In the genomic region with DNA sequence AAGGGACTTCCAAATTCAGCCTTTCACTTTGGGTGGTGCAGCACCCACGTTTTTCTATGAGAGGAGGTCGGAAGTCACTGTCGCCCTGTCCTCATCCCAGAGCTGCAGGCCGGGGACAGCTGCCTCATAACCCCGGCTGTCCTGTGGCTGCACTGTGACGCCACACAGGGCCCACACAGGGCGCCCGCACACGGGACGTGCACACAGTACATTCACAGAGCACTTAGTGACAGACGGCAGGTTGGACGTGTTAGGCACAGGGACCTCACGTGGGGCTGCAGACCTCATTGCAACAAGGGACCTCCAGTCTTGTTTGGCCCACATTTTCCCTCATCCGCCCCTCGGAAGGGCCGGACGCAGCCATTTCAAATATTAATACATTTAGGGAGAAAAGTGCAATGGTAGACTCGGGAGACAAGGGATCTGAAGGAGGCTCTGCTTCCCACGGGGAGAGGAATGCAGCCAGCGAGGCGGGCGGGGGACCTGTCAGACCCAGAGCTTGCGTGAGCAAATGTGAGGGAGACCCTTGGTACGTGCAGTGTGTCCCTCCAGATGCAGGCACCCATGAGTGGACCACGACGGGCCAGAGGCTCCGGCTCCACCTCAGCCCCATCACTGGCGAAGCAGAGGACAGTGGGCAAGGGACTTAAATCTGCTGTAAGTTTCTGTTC, we compare ENCODE assay signal across 19 cellular contexts.
DNase-seq lines count a peak whose midpoint lies in the region; ATAC-seq, FAIRE-seq and TF ChIP-seq lines count a peak whose summit lies in the region.
"Had no signal": no experiment of that assay in that cellular context is flagged by ENCODE, and none has a peak within 500 bp of the region (broad histone marks: within the 10 kb centered on the region; RNA-seq: fewer than 3 reads in every experiment).

No MANE protein-coding gene starts in this region.

- no peaks in the 10 kb centered on the region for H3K23me2 ChIP-seq in H9 (ENCODE audit: insufficient read length, low read depth, low read length, poor library complexity, severe bottlenecking)

- no peak overlapping the region for H3K56ac ChIP-seq in H9 (ENCODE audit: insufficient read length, low read depth, low read length)

- RAD21 ChIA-PET in GM12878 (lab: Charles Lee; ENCODE audit: unreplicated experiment), result interaction anchor here (0.8 kb wide), 1 partner anchor 110 kb away, joined by 3 read pairs; no protein-coding TSS in a partner anchor

- no peak overlapping the region for H4K5ac ChIP-seq in H9 (ENCODE audit: insufficient read length, low read depth, low read length)

- no peak overlapping the region for H3T11ph ChIP-seq in H9 (ENCODE audit: low read length)

- H3K18ac ChIP-seq in H9 (ENCODE audit: insufficient read length, low read depth, low read length), result no peak overlapping the region

- in situ Hi-C loops in GM12878 (cut with MboI), result no loop called here

- intact Hi-C loops in activated naive CD4-positive, alpha-beta T cell treated with anti-CD3 and anti-CD28 coated beads for 36 hours (cut with micrococcal nuclease), result no loop called here
- intact Hi-C loops in GM12878 (cut with micrococcal nuclease; ENCODE audit: unreplicated experiment) (no loop called here), ascending aorta (cut with DNase I) (no loop called here)

- no peaks in the 10 kb centered on the region for H3K79me1 ChIP-seq in H9 (ENCODE audit: insufficient read depth, low read depth, low read length, poor library complexity, severe bottlenecking)

- no TSS peak for BruUV-seq in GM12878 (replicated peaks; lab: Mats Ljungman, UMichigan)

- TF ChIP-seq CTCF in H9 (conservative IDR thresholded peaks at IDR 0.05) (no peak), GM12878 (IDR thresholded peaks at IDR 0.05 in 2 of 3, conservative IDR thresholded peaks at IDR 0.05 in 1 of 3; ENCODE audit: control insufficient read depth in 2 of 3, extremely low read depth in 1 of 3, insufficient read depth in 1 of 3, low read depth in 3 of 3, low read length in 3 of 3) (no peak), foreskin fibroblast (IDR thresholded peaks at IDR 0.05; ENCODE audit: low read depth, low read length) (no peak), ascending aorta (IDR thresholded peaks at IDR 0.05) (no peak), foreskin keratinocyte (conservative IDR thresholded peaks at IDR 0.05) (no peak)

- TF ChIP-seq POLR2A in GM12878 (IDR thresholded peaks at IDR 0.05; ENCODE audit: low read depth, low read length), result peak; percentile 52

- H3K9me3 Mint-ChIP-seq in activated naive CD4-positive, alpha-beta T cell treated with anti-CD3 and anti-CD28 coated beads for 36 hours, result no peaks in the 10 kb centered on the region
- H3K9me3 Mint-ChIP-seq in H9, result no peaks in the 10 kb centered on the region
- H3K9me3 Mint-ChIP-seq: CD14-positive monocyte had no signal

- no peak overlapping the region for H2AFZ ChIP-seq in H9 (ENCODE audit: low read length)
- no peak overlapping the region for H2AFZ ChIP-seq in GM12878 (ENCODE audit: control insufficient read depth, low read depth, low read length)

- no peak overlapping the region for H2BK12ac ChIP-seq in H9 (ENCODE audit: insufficient read length, low read depth, low read length)

- no peaks in the 10 kb centered on the region for H3K27me3 Mint-ChIP-seq in activated naive CD4-positive, alpha-beta T cell treated with anti-CD3 and anti-CD28 coated beads for 36 hours (ENCODE audit: low read depth)
- no peaks in the 10 kb centered on the region; the same call in 1 of the 2 replicates for H3K27me3 Mint-ChIP-seq in H9 (ENCODE audit: low read depth)

- H3K79me2 ChIP-seq in H9 (ENCODE audit: insufficient read depth, low read length) (no peaks in the 10 kb centered on the region), GM12878 (ENCODE audit: control insufficient read depth, insufficient read depth, low read length) (peaks cover 5% of the 10 kb centered on the region)

- H3K36me3 Mint-ChIP-seq in activated naive CD4-positive, alpha-beta T cell treated with anti-CD3 and anti-CD28 coated beads for 36 hours (ENCODE audit: low read depth), result peaks cover 61% of the 10 kb centered on the region
- H3K36me3 Mint-ChIP-seq in H9 (ENCODE audit: insufficient read depth in 1 of 3, low read depth in 3 of 3), result peaks cover 16 to 45% (median 20%) of the 10 kb centered on the region in 3 experiments; a peak in 6 of 7 replicates

- H3K27ac ChIP-seq in H9 (ENCODE audit: insufficient read length, low read depth, low read length) (no peak overlapping the region), GM12878 (ENCODE audit: control insufficient read depth, insufficient read depth) (no peak overlapping the region), ascending aorta (no peak overlapping the region), foreskin keratinocyte (no peak overlapping the region)
- H3K27ac ChIP-seq: A549 had no signal

- no peak overlapping the region for H3K4me3 ChIP-seq in GM12878
- no peak overlapping the region for H3K4me3 ChIP-seq in foreskin fibroblast (ENCODE audit: low read depth in 1 of 2, low read length in 2 of 2)
- H3K4me3 ChIP-seq in ascending aorta, result no peak overlapping the region
- H3K4me3 ChIP-seq: A549 had no signal

- H3K9me3 ChIP-seq in H9 (ENCODE audit: control insufficient read depth, low read depth, low read length), result no peaks in the 10 kb centered on the region
- no peaks in the 10 kb centered on the region for H3K9me3 ChIP-seq in GM12878 (replicated peaks; ENCODE audit: control insufficient read depth, insufficient read depth, low read length)
- no peaks in the 10 kb centered on the region for H3K9me3 ChIP-seq in ascending aorta
- H3K9me3 ChIP-seq: A549 had no signal

- no peak overlapping the region for H2BK5ac ChIP-seq in H9 (ENCODE audit: insufficient read length, low read length)

- H2BK20ac ChIP-seq in H9 (ENCODE audit: low read depth, low read length, poor library complexity, severe bottlenecking), result no peak overlapping the region

- H3K23ac ChIP-seq in H9 (ENCODE audit: insufficient read length, low read depth, low read length), result no peak overlapping the region

- no peak for DNase-seq in activated naive CD4-positive, alpha-beta T cell treated with anti-CD3 and anti-CD28 coated beads for 36 hours
- no peak for DNase-seq in activated naive CD4-positive, alpha-beta T cell (lab: John Stamatoyannopoulos, UW)
- peak; percentile 16 for DNase-seq in H9
- no peak for DNase-seq in GM12878 (ENCODE audit: low read depth, low spot score)
- peak; percentile 27 for DNase-seq in retina
- no peak for DNase-seq in foreskin fibroblast
- DNase-seq in ascending aorta (ENCODE audit: low spot score in 2 of 2), result no peak
- no peak for DNase-seq in foreskin keratinocyte
- DNase-seq: Calu3; HCEC 1CT; NCI-H1436; NCI-H2081; NCI-H2227 treated with DMSO at 0.1 percent for 48 hours; NCI-H526; NK-92 treated with Interleukin-12 subunit alpha and Interleukin-12 subunit beta, amount 100 ng/mL, for 24 hours; PC-3 had no signal

- no peak for TF ChIP-seq RAD21 in GM12878 (IDR thresholded peaks at IDR 0.05; ENCODE audit: insufficient read depth, low read depth, low read length)

- H3K4ac ChIP-seq in H9 (ENCODE audit: low read depth, low read length), result no peak overlapping the region

- peaks cover 84% of the 10 kb centered on the region for H3K4me1 Mint-ChIP-seq in activated naive CD4-positive, alpha-beta T cell treated with anti-CD3 and anti-CD28 coated beads for 36 hours (ENCODE audit: low read depth)
- H3K4me1 Mint-ChIP-seq in H9, result peaks cover 8% of the 10 kb centered on the region in 2 experiments; a peak in 3 of 4 replicates
- H3K4me1 Mint-ChIP-seq: CD14-positive monocyte had no signal

- ATAC-seq in GM12878 (no peak), foreskin keratinocyte (no peak)
- ATAC-seq: A549, PC-3 had no signal

- H3K27me3 ChIP-seq in H9 (ENCODE audit: insufficient read depth, low read length), result no peaks in the 10 kb centered on the region
- no peaks in the 10 kb centered on the region for H3K27me3 ChIP-seq in GM12878 (replicated peaks in 1 of 2; ENCODE audit: control insufficient read depth in 2 of 2, insufficient read depth in 2 of 2, low read length in 1 of 2)
- H3K27me3 ChIP-seq in ascending aorta, result no peaks in the 10 kb centered on the region
- no peaks in the 10 kb centered on the region for H3K27me3 ChIP-seq in foreskin keratinocyte

- H4K91ac ChIP-seq in H9 (ENCODE audit: insufficient read length, low read depth, low read length), result no peak overlapping the region

- CTCF ChIA-PET in activated naive CD4-positive, alpha-beta T cell treated with anti-CD3 and anti-CD28 coated beads for 36 hours (lab: Charles Lee), result no interaction called here
- CTCF ChIA-PET in GM12878 (lab: Yijun Ruan, JAX), result no interaction called here

- H2BK15ac ChIP-seq in H9 (ENCODE audit: low read depth, low read length), result no peak overlapping the region

- POLR2A ChIA-PET in GM12878 (lab: Charles Lee), result no interaction called here

- no CpG with 5 or more reads among the region's 28 CpGs for WGBS in H9 (ENCODE audit: extremely low coverage, insufficient read length, low lambda C conversion rate)
- 93% methylated on average over 27 of the region's 28 CpGs for WGBS in GM12878 (ENCODE audit: insufficient coverage, insufficient replicate concordance, low lambda C conversion rate, missing lambda C conversion rate)

- no peak for TF ChIP-seq EP300 in GM12878 (IDR thresholded peaks at IDR 0.05; ENCODE audit: borderline replicate concordance in 1 of 2, control insufficient read depth in 1 of 2, low read depth in 2 of 2, low read length in 2 of 2)

- no peak overlapping the region for H2AK5ac ChIP-seq in H9 (ENCODE audit: insufficient read length, low read length)

- H3K4me1 ChIP-seq in H9 (ENCODE audit: insufficient read depth, low read length) (no peaks in the 10 kb centered on the region), GM12878 (ENCODE audit: control insufficient read depth, insufficient read depth, low read length) (peaks cover 7% of the 10 kb centered on the region), ascending aorta (no peaks in the 10 kb centered on the region), foreskin keratinocyte (no peaks in the 10 kb centered on the region)
- H3K4me1 ChIP-seq: A549 had no signal

- H2BK120ac ChIP-seq in H9 (ENCODE audit: low read depth, low read length, poor library complexity, severe bottlenecking), result no peak overlapping the region

- FAIRE-seq in GM12878 (lab: Jason Lieb, UNC), result no peak
- FAIRE-seq: A549, GM18507 had no signal

- H3K4me3 Mint-ChIP-seq in activated naive CD4-positive, alpha-beta T cell treated with anti-CD3 and anti-CD28 coated beads for 36 hours, result no peak overlapping the region
- H3K4me3 Mint-ChIP-seq in H9, result no peak overlapping the region
- H3K4me3 Mint-ChIP-seq: CD14-positive monocyte had no signal

- H3K36me3 ChIP-seq in GM12878 (ENCODE audit: control insufficient read depth in 2 of 2, insufficient read depth in 2 of 2, low read length in 1 of 2) (peaks cover 46 to 48% of the 10 kb centered on the region in 2 experiments), ascending aorta (peaks cover 17 to 26% of the 10 kb centered on the region in 2 donors)

- no peak overlapping the region for H4K8ac ChIP-seq in H9 (replicated peaks; ENCODE audit: insufficient read length, low read depth, low read length)

- H3K27ac Mint-ChIP-seq in activated naive CD4-positive, alpha-beta T cell treated with anti-CD3 and anti-CD28 coated beads for 36 hours, result peak overlapping the region; percentile 10
- peak overlapping the region in 2 of 3 experiments; percentile 46 to 89; a peak in 2 of 7 replicates for H3K27ac Mint-ChIP-seq in H9

- H3K4me2 ChIP-seq in H9 (ENCODE audit: insufficient read depth, insufficient read length, low read length) (no peak overlapping the region), GM12878 (ENCODE audit: control insufficient read depth, insufficient read depth) (no peak overlapping the region)
- H3K4me2 ChIP-seq: A549 had no signal

- H3K9ac ChIP-seq in H9 (ENCODE audit: extremely low read depth, insufficient read length, low read length) (no peak overlapping the region), GM12878 (ENCODE audit: control insufficient read depth, insufficient read depth, low read length) (no peak overlapping the region)

- H3K14ac ChIP-seq in H9 (ENCODE audit: insufficient read depth, low read length), result peak overlapping the region; percentile 41; the same call in 1 of the 2 replicates

- SMC1A ChIA-PET in GM12878 (lab: Charles Lee; ENCODE audit: uncharacterized antibody, unreplicated experiment), result interaction anchor here (0.5 kb wide), 1 partner anchor 240 kb away, joined by 3 read pairs; no protein-coding TSS in a partner anchor

- H4K20me1 ChIP-seq in H9 (ENCODE audit: control insufficient read depth, insufficient read depth, insufficient read length) (no peaks in the 10 kb centered on the region), GM12878 (ENCODE audit: control insufficient read depth, insufficient read depth) (0 out of 2 replicates have a peak, but pooled peaks cover 3% of the 10 kb centered on the region)

Comparison
In these comparisons a context has a peak if more than half of its experiments do, and no peak if none do; other contexts are left out.
1. DNase-seq: peak in H9 (single experiment) and retina (single experiment); none in activated naive CD4-positive, alpha-beta T cell treated with anti-CD3 and anti-CD28 coated beads for 36 hours (single experiment), activated naive CD4-positive, alpha-beta T cell (0 of 4), GM12878 (single experiment), foreskin fibroblast (0 of 2), ascending aorta (0 of 2) and foreskin keratinocyte (0 of 2).